22 cellular contexts compared by ENCODE assay signal in the genomic region with DNA sequence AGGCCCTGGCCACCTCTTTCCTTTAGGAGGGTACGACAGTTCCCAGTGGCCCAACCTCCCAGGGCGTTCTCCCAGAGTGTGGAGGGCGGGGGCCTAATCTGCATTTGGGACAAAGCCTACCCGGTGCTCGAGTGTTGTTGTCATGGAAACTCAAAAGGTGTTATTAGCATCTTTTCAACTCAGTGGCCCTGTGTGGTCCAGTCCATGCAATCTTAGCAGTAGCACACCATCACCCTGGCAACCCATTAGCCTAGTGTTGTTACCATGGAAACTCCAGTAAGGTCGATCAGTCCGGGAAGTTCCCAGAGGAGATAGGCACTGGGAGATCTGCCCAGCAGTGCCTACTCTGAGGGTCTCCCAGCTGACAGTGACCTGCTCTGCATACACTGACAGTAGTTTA. TPM values are rescaled to one million over a fixed set of nuclear protein-coding genes. Genes with fewer than 3 reads are reported as not detected.
DNase-seq lines count a peak whose midpoint lies in the region; ATAC-seq lines count a peak whose summit lies in the region.
"Had no signal": no experiment of that assay in that cellular context is flagged by ENCODE, and none has a peak within 500 bp of the region (broad histone marks: within the 10 kb centered on the region; RNA-seq: fewer than 3 reads in every experiment).

No MANE protein-coding gene starts in this region.

- H3K36me3 ChIP-seq in naive thymus-derived CD4-positive, alpha-beta T cell (ENCODE audit: control insufficient read depth in 2 of 3, insufficient read depth in 3 of 3, low read length in 3 of 3): no peaks in the 10 kb centered on the region
- H3K36me3 ChIP-seq: ascending aorta had no signal

- no peaks in the 10 kb centered on the region for H3K27me3 ChIP-seq in naive thymus-derived CD4-positive, alpha-beta T cell (ENCODE audit: control insufficient read depth in 2 of 2, insufficient read depth in 2 of 2, low read length in 2 of 2)
- H3K27me3 ChIP-seq: ascending aorta had no signal

- intact Hi-C loops in head of caudate nucleus (cut with DNase I): no loop called here
- intact Hi-C loops in Right ventricle myocardium superior (cut with DNase I): no loop called here
- intact Hi-C loops in naive thymus-derived CD4-positive, alpha-beta T cell (cut with micrococcal nuclease): no loop called here

- no peak overlapping the region for H3K27ac ChIP-seq in naive thymus-derived CD4-positive, alpha-beta T cell (ENCODE audit: low read depth, low read length)
- H3K27ac ChIP-seq: A549, ascending aorta, HL-60 had no signal

- peaks cover 0 to 4% of the 10 kb centered on the region in 2 donors for H3K4me1 ChIP-seq in naive thymus-derived CD4-positive, alpha-beta T cell (ENCODE audit: control insufficient read depth in 2 of 2, insufficient read depth in 2 of 2, low read length in 2 of 2)
- H3K4me1 ChIP-seq: A549, ascending aorta had no signal

- H3K4me3 Mint-ChIP-seq in naive thymus-derived CD4-positive, alpha-beta T cell: no peak overlapping the region
- H3K4me3 Mint-ChIP-seq: activated CD8-positive, alpha-beta T cell treated with anti-CD3 and anti-CD28 coated beads, Interleukin-2, amount 10 ng/mL, durations not matched to agents 7 days and 5 days; activated naive CD4-positive, alpha-beta T cell treated with anti-CD3 and anti-CD28 coated beads for 36 hours; activated T-cell treated with anti-CD3 and anti-CD28 coated beads, Interleukin-2, amount 50 U/mL, for 4 hours; nephron had no signal

- DNase-seq in NCI-H1417 (lab: John Stamatoyannopoulos, UW): peak in 2 of 3 experiments; percentile 22 to 73
- no peak for DNase-seq in NCI-H1417 treated with DMSO at 0.1 percent for 48 hours (lab: John Stamatoyannopoulos, UW)
- DNase-seq in SK-N-DZ (ENCODE audit: low spot score): peak; percentile 42
- peak in 26 of 42 donors; percentile 17 to 65 (median 36) for DNase-seq in head of caudate nucleus
- peak; percentile 21 for DNase-seq in occipital lobe (lab: John Stamatoyannopoulos, UW)
- DNase-seq in Right ventricle myocardium superior: no peak
- DNase-seq in naive thymus-derived CD4-positive, alpha-beta T cell: no peak
- DNase-seq: activated CD8-positive, alpha-beta T cell treated with anti-CD3 and anti-CD28 coated beads, Interleukin-2, amount 10 ng/mL, durations not matched to agents 7 days and 5 days; activated naive CD4-positive, alpha-beta T cell treated with anti-CD3 and anti-CD28 coated beads for 36 hours; activated T-cell treated with anti-CD3 and anti-CD28 coated beads, Interleukin-2, amount 50 U/mL, for 4 hours; IMR-90; mammary epithelial cell; MM.1S; NCI-H2029 treated with DMSO at 0.1 percent for 48 hours; PC-3; stimulated activated CD8-positive, alpha-beta memory T cell treated with anti-CD3 and anti-CD28 coated beads, Interleukin-4, amount 100 ng/mL, for 48 hours; T-helper 9 cell had no signal

- CTCF ChIA-PET in naive thymus-derived CD4-positive, alpha-beta T cell (lab: Charles Lee): no interaction called here

- H3K9me3 ChIP-seq in naive thymus-derived CD4-positive, alpha-beta T cell (ENCODE audit: control insufficient read depth in 2 of 3, low read length in 3 of 3): no peaks in the 10 kb centered on the region
- H3K9me3 ChIP-seq: A549, ascending aorta had no signal

- POLR2A ChIA-PET in naive thymus-derived CD4-positive, alpha-beta T cell (lab: Charles Lee): no interaction called here

- no peaks in the 10 kb centered on the region for H3K9me3 Mint-ChIP-seq in naive thymus-derived CD4-positive, alpha-beta T cell
- H3K9me3 Mint-ChIP-seq: activated naive CD4-positive, alpha-beta T cell treated with anti-CD3 and anti-CD28 coated beads for 36 hours; activated T-cell treated with anti-CD3 and anti-CD28 coated beads, Interleukin-2, amount 50 U/mL, for 4 hours; nephron had no signal

- no peak overlapping the region for H3K27ac Mint-ChIP-seq in naive thymus-derived CD4-positive, alpha-beta T cell
- H3K27ac Mint-ChIP-seq: activated CD8-positive, alpha-beta T cell treated with anti-CD3 and anti-CD28 coated beads, Interleukin-2, amount 10 ng/mL, durations not matched to agents 7 days and 5 days; activated naive CD4-positive, alpha-beta T cell treated with anti-CD3 and anti-CD28 coated beads for 36 hours; nephron had no signal

- no peaks in the 10 kb centered on the region for H3K27me3 Mint-ChIP-seq in naive thymus-derived CD4-positive, alpha-beta T cell

- no peak for ATAC-seq in Right ventricle myocardium superior (ENCODE audit: poor library complexity)
- no peak for ATAC-seq in GM21723 (IDR thresholded peaks at IDR 0.05; ENCODE audit: unreplicated experiment)
- ATAC-seq in naive thymus-derived CD4-positive, alpha-beta T cell: no peak
- ATAC-seq: A549; activated CD8-positive, alpha-beta T cell treated with anti-CD3 and anti-CD28 coated beads, Interleukin-2, amount 10 ng/mL, durations not matched to agents 7 days and 5 days; activated T-cell treated with anti-CD3 and anti-CD28 coated beads, Interleukin-2, amount 50 U/mL, for 4 hours; PC-3 had no signal

- H3K4me3 ChIP-seq in naive thymus-derived CD4-positive, alpha-beta T cell (ENCODE audit: low read length): no peak overlapping the region
- H3K4me3 ChIP-seq: A549, ascending aorta had no signal

- H3K4me1 Mint-ChIP-seq in naive thymus-derived CD4-positive, alpha-beta T cell: peaks cover 0 to 10% (median 0%) of the 10 kb centered on the region in 7 donors

- H3K36me3 Mint-ChIP-seq in naive thymus-derived CD4-positive, alpha-beta T cell: no peaks in the 10 kb centered on the region

RNA-seq across cellular contexts. Expression of gene APLN, which starts 20.2 kb away (rescaled TPM):
- 0.43 and 1.0 TPM in 2 replicates for polyA plus RNA-seq in SK-N-DZ (2014; cell fraction: cytosol; rRNA removed)
- polyA plus RNA-seq in SK-N-DZ (2014; cell fraction: nucleus; rRNA removed): 0.17 and 0.24 TPM in 2 replicates
- total RNA-seq in occipital lobe (2.7 TPM), Right ventricle myocardium superior (15.4 TPM)
- under 1 TPM in 1 of 5 experiments, not detected in 4; 0.10 TPM for total RNA-seq in naive thymus-derived CD4-positive, alpha-beta T cell
- not detected for polyA plus RNA-seq in naive thymus-derived CD4-positive, alpha-beta T cell

Comparison
In these comparisons a context has a peak if more than half of its experiments do, and no peak if none do; other contexts are left out.
1. DNase-seq: peak in NCI-H1417 (2 of 3), SK-N-DZ (single experiment), head of caudate nucleus (26 of 42) and occipital lobe (single experiment); none in NCI-H1417 treated with DMSO at 0.1 percent for 48 hours (single experiment), Right ventricle myocardium superior (single experiment) and naive thymus-derived CD4-positive, alpha-beta T cell (0 of 9).